24 cellular contexts compared by ENCODE assay signal in genomic region chr11:129144256-129144655, GRCh38. TPM values are rescaled to one million over a fixed set of nuclear protein-coding genes. Genes with fewer than 3 reads are reported as not detected.
DNase-seq lines count a peak whose midpoint lies in the region; ATAC-seq and TF ChIP-seq lines count a peak whose summit lies in the region.
"Had no signal": no experiment of that assay in that cellular context is flagged by ENCODE, and none has a peak within 500 bp of the region (broad histone marks: within the 10 kb centered on the region; RNA-seq: fewer than 3 reads in every experiment).

No MANE protein-coding gene starts in this region.

- H3K9me3 Mint-ChIP-seq in effector memory CD8-positive, alpha-beta T cell, result peaks cover 0 to 10% of the 10 kb centered on the region in 2 donors
- H3K9me3 Mint-ChIP-seq in stimulated activated memory B cell treated with anti-CD40 and anti-IgM and Interleukin-4, amounts not matched to agents 10 μg/mL and 1 μg/mL and 100 μg/mL, for 72 hours, result peaks cover 8% of the 10 kb centered on the region
- H3K9me3 Mint-ChIP-seq: activated T-helper 17 cell treated with anti-CD3 and anti-CD28 coated beads, Interleukin-2, amount 50 U/mL, for 72 hours had no signal

- H3K36me3 ChIP-seq in ACC112 (ENCODE audit: insufficient read depth, low read length), result no peaks in the 10 kb centered on the region
- no peaks in the 10 kb centered on the region for H3K36me3 ChIP-seq in left lung
- H3K36me3 ChIP-seq: pancreas, vagina had no signal

- H3K4me3 Mint-ChIP-seq in effector memory CD8-positive, alpha-beta T cell, result no peak overlapping the region
- no peak overlapping the region for H3K4me3 Mint-ChIP-seq in stimulated activated memory B cell treated with anti-CD40 and anti-IgM and Interleukin-4, amounts not matched to agents 10 μg/mL and 1 μg/mL and 100 μg/mL, for 72 hours
- H3K4me3 Mint-ChIP-seq: activated CD4-positive, alpha-beta T cell treated with anti-CD3 and anti-CD28 coated beads, Interleukin-2, amount 10 ng/mL, durations not matched to agents 7 days and 5 days; activated naive CD8-positive, alpha-beta T cell treated with anti-CD3 and anti-CD28 coated beads for 36 hours; activated T-helper 17 cell treated with anti-CD3 and anti-CD28 coated beads, Interleukin-2, amount 50 U/mL, for 72 hours; brain; naive thymus-derived CD4-positive, alpha-beta T cell had no signal

- no peak for TF ChIP-seq CTCF in left lung (IDR thresholded peaks at IDR 0.05)

- H3K27me3 ChIP-seq in ACC112 (ENCODE audit: insufficient read depth, low read length) (no peaks in the 10 kb centered on the region), left lung (no peaks in the 10 kb centered on the region)
- H3K27me3 ChIP-seq: pancreas, vagina had no signal

- H3K27me3 Mint-ChIP-seq in effector memory CD8-positive, alpha-beta T cell, result peaks cover 5 to 7% of the 10 kb centered on the region in 2 donors
- H3K27me3 Mint-ChIP-seq in stimulated activated memory B cell treated with anti-CD40 and anti-IgM and Interleukin-4, amounts not matched to agents 10 μg/mL and 1 μg/mL and 100 μg/mL, for 72 hours, result peaks cover 3% of the 10 kb centered on the region
- H3K27me3 Mint-ChIP-seq: activated CD4-positive, alpha-beta T cell treated with anti-CD3 and anti-CD28 coated beads, Interleukin-2, amount 10 ng/mL, durations not matched to agents 7 days and 5 days; activated naive CD8-positive, alpha-beta T cell treated with anti-CD3 and anti-CD28 coated beads for 36 hours; brain had no signal

- H3K79me2 ChIP-seq in ACC112 (ENCODE audit: control insufficient read depth, insufficient read depth, low read length, unreplicated experiment), result peaks cover 40% of the 10 kb centered on the region

- no peaks in the 10 kb centered on the region for H3K9me3 ChIP-seq in left lung
- H3K9me3 ChIP-seq: pancreas, vagina had no signal

- no peak overlapping the region for H2AFZ ChIP-seq in ACC112 (ENCODE audit: low read length, unreplicated experiment)

- H3K27ac Mint-ChIP-seq in effector memory CD8-positive, alpha-beta T cell, result no peak overlapping the region
- no peak overlapping the region for H3K27ac Mint-ChIP-seq in stimulated activated memory B cell treated with anti-CD40 and anti-IgM and Interleukin-4, amounts not matched to agents 10 μg/mL and 1 μg/mL and 100 μg/mL, for 72 hours
- H3K27ac Mint-ChIP-seq: activated CD4-positive, alpha-beta T cell treated with anti-CD3 and anti-CD28 coated beads, Interleukin-2, amount 10 ng/mL, durations not matched to agents 7 days and 5 days; activated naive CD8-positive, alpha-beta T cell treated with anti-CD3 and anti-CD28 coated beads for 36 hours; activated T-helper 17 cell treated with anti-CD3 and anti-CD28 coated beads, Interleukin-2, amount 50 U/mL, for 72 hours; naive thymus-derived CD4-positive, alpha-beta T cell had no signal

- ATAC-seq in left lung, result peak; percentile 19
- ATAC-seq in effector memory CD8-positive, alpha-beta T cell (replicated peaks), result no peak
- ATAC-seq in stimulated activated memory B cell treated with anti-CD40 and anti-IgM and Interleukin-4, amounts not matched to agents 10 μg/mL and 1 μg/mL and 100 μg/mL, for 72 hours, result no peak
- ATAC-seq: activated T-helper 17 cell treated with anti-CD3 and anti-CD28 coated beads, Interleukin-2, amount 50 U/mL, for 72 hours; naive thymus-derived CD4-positive, alpha-beta T cell had no signal

- peak overlapping the region; percentile 8; the same call in 1 of the 2 replicates for H3K4me3 ChIP-seq in ACC112 (ENCODE audit: low read depth, low read length)
- no peak overlapping the region for H3K4me3 ChIP-seq in left lung
- H3K4me3 ChIP-seq: pancreas, vagina had no signal

- H3K27ac ChIP-seq in ACC112 (ENCODE audit: low read depth, low read length) (peak overlapping the region; percentile 99), left lung (no peak overlapping the region)
- H3K27ac ChIP-seq: C4-2B, pancreas, vagina had no signal

- peak; percentile 3 for DNase-seq in LHCN-M2 (ENCODE audit: low read depth)
- DNase-seq in astrocyte of the hippocampus (ENCODE audit: low read depth, low spot score), result peak; percentile 47
- no peak for DNase-seq in left lung
- no peak for DNase-seq in NK-92 (lab: John Stamatoyannopoulos, UW; ENCODE audit: unreplicated experiment)
- DNase-seq in effector memory CD8-positive, alpha-beta T cell, result no peak
- no peak for DNase-seq in RKO (ENCODE audit: low spot score)
- DNase-seq: activated CD4-positive, alpha-beta T cell treated with anti-CD3 and anti-CD28 coated beads, Interleukin-2, amount 10 ng/mL, durations not matched to agents 7 days and 5 days; activated naive CD8-positive, alpha-beta T cell treated with anti-CD3 and anti-CD28 coated beads for 36 hours; foreskin melanocyte; GDM1; hypothalamus; islet precursor cell; KBM-7; MV-4-11; naive thymus-derived CD4-positive, alpha-beta T cell; NCI-H1930; pancreas; right cardiac atrium had no signal

- peaks cover 0 to 2% of the 10 kb centered on the region in 2 donors for H3K4me1 Mint-ChIP-seq in effector memory CD8-positive, alpha-beta T cell (ENCODE audit: low read depth in 2 of 2)
- H3K4me1 Mint-ChIP-seq in stimulated activated memory B cell treated with anti-CD40 and anti-IgM and Interleukin-4, amounts not matched to agents 10 μg/mL and 1 μg/mL and 100 μg/mL, for 72 hours, result no peaks in the 10 kb centered on the region
- H3K4me1 Mint-ChIP-seq: activated CD4-positive, alpha-beta T cell treated with anti-CD3 and anti-CD28 coated beads, Interleukin-2, amount 10 ng/mL, durations not matched to agents 7 days and 5 days; activated naive CD8-positive, alpha-beta T cell treated with anti-CD3 and anti-CD28 coated beads for 36 hours; activated T-helper 17 cell treated with anti-CD3 and anti-CD28 coated beads, Interleukin-2, amount 50 U/mL, for 72 hours; naive thymus-derived CD4-positive, alpha-beta T cell had no signal

- peaks cover 48% of the 10 kb centered on the region for H3K4me1 ChIP-seq in ACC112 (ENCODE audit: control insufficient read depth, insufficient read depth, low read length, unreplicated experiment)
- no peaks in the 10 kb centered on the region for H3K4me1 ChIP-seq in left lung

- intact Hi-C loops in left lung (cut with DNase I), result no loop called here

- no peaks in the 10 kb centered on the region for H3K36me3 Mint-ChIP-seq in effector memory CD8-positive, alpha-beta T cell (ENCODE audit: insufficient read depth)
- H3K36me3 Mint-ChIP-seq in stimulated activated memory B cell treated with anti-CD40 and anti-IgM and Interleukin-4, amounts not matched to agents 10 μg/mL and 1 μg/mL and 100 μg/mL, for 72 hours, result peaks cover 3% of the 10 kb centered on the region

RNA-seq across cellular contexts. Expression of gene ARHGAP32, which starts 47.9 kb away (rescaled TPM):
- total RNA-seq in LHCN-M2 (2014; rRNA removed) (6.7 and 9.3 TPM in 2 replicates), left lung (10 to 100 TPM; 18.1 to 19.8 TPM)
- 2.2 TPM for polyA plus RNA-seq in LHCN-M2 (2012)

Comparison
In these comparisons a context has a peak if more than half of its experiments do, and no peak if none do; other contexts are left out.
1. DNase-seq: peak in LHCN-M2 (single experiment) and astrocyte of the hippocampus (single experiment); none in left lung (0 of 2), NK-92 (single experiment), effector memory CD8-positive, alpha-beta T cell (0 of 3) and RKO (single experiment).